In the genomic region with DNA sequence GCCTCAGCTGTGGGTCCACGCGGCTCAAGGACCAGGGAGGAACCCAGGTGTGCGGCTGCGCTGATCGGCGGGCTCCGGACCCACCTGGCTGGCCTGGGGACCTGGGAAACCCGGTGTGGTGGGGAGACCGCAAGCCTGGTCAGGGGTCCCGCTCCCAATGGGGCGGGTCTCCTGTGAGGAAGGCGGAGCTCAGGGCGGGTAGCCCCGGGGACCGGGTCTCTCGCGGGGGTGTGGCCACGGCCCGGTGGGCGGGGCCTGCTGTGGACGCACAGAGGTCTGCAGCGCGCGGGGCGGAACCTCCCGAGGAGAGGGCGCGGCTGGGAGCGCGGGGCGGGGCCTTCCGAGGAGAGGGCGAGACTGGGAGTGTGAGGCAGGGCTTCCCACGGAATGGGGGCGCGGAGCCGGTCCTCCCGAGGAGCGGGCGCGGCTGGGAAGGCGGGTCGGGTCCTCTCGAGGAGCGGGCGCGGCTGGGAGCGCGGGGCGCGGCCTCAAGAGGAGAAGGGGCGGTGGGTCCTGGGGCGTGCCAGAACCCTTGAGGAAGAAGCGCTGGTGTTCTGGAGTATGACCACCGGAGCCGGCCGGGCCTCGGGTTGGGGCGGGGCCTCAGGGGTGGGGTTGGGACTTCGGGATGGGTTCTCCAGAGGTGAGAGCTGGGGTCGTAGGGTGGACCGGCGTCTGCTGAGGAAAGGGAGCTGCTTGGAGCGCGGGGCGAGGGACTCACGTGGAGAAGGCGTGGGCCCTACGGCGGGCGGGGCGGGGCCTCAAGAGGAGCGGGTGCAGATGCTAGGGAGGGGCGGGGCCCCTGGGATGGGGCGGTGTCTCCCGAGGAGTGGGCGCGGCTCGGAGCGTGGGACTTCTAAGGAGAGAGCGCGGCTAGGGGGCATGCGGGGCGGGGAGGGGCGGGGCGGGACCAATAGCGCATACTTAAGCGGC, we compare ENCODE assay signal across 8 cellular contexts. TPM values are rescaled to one million over a fixed set of nuclear protein-coding genes. Genes with fewer than 3 reads are reported as not detected.
A peak's percentile ranks its signal among the peaks of the same experiment; 100 is the strongest.
DNase-seq lines count a peak whose midpoint lies in the region; ATAC-seq, FAIRE-seq and TF ChIP-seq lines count a peak whose summit lies in the region.

No MANE protein-coding gene starts in this region.

- H3K36me3 ChIP-seq in K562 (ENCODE audit: control insufficient read depth, insufficient read depth, low read length), result no peaks in the 10 kb centered on the region
- H3K36me3 ChIP-seq in iPS-18a (ENCODE audit: control insufficient read depth, low read depth, low read length), result no peaks in the 10 kb centered on the region
- no peaks in the 10 kb centered on the region for H3K36me3 ChIP-seq in skeletal muscle tissue (ENCODE audit: control insufficient read depth in 3 of 3, insufficient read depth in 3 of 3, low read length in 3 of 3)

- H3K27me3 ChIP-seq in K562 (ENCODE audit: control insufficient read depth in 2 of 2, insufficient read depth in 2 of 2, low read length in 2 of 2), result peaks cover 58 to 85% of the 10 kb centered on the region in 2 experiments
- H3K27me3 ChIP-seq in iPS-18a (ENCODE audit: control insufficient read depth, insufficient read depth, low read length), result peaks cover 47% of the 10 kb centered on the region
- peaks cover 19 to 23% (median 19%) of the 10 kb centered on the region in 3 donors for H3K27me3 ChIP-seq in skeletal muscle tissue (ENCODE audit: control insufficient read depth in 3 of 3, insufficient read depth in 3 of 3, low read length in 3 of 3)

- TF ChIP-seq POLR2A in K562 (conservative IDR thresholded peaks at IDR 0.05), result no peak

- FAIRE-seq in K562 (lab: Jason Lieb, UNC), result peak; percentile 87

- H3K9me3 ChIP-seq in K562 (replicated peaks; ENCODE audit: control insufficient read depth, insufficient read depth, low read depth, low read length) (no peaks in the 10 kb centered on the region), iPS-18a (ENCODE audit: control insufficient read depth, low read depth, low read length) (no peaks in the 10 kb centered on the region), skeletal muscle tissue (ENCODE audit: control insufficient read depth in 3 of 3, low read length in 3 of 3) (no peaks in the 10 kb centered on the region)

- TF ChIP-seq RAD21 in K562 (CRISPR knock-in tag; conservative IDR thresholded peaks at IDR 0.05 in 1 of 2, IDR thresholded peaks at IDR 0.05 in 1 of 2), result no peak

- H3K9ac ChIP-seq in K562 (ENCODE audit: insufficient read depth in 1 of 2, low read depth in 2 of 2, low read length in 2 of 2) (peak overlapping the region; percentile 1 to 89; a peak in 3 of 4 replicates), iPS-18a (ENCODE audit: low read length) (peak overlapping the region; percentile 32), skeletal muscle tissue (ENCODE audit: low read depth in 1 of 3, low read length in 3 of 3) (no peak overlapping the region)

- H3K4me3 ChIP-seq in K562 (peak overlapping the region; percentile 55), iPS-18a (ENCODE audit: low read length) (peak overlapping the region; percentile 53), skeletal muscle tissue (ENCODE audit: low read length in 3 of 3) (peak overlapping the region in 2 of 3 donors; percentile 60 to 65)

- peaks cover 8% of the 10 kb centered on the region for H3K9me1 ChIP-seq in K562 (ENCODE audit: control insufficient read depth, insufficient read depth, low read length)

- H3K27ac ChIP-seq in K562 (ENCODE audit: extremely low read depth, low read depth, low read length) (no peak overlapping the region), iPS-18a (ENCODE audit: low read length) (no peak overlapping the region), skeletal muscle tissue (ENCODE audit: low read depth, low read length) (no peak overlapping the region)

- ATAC-seq in K562 (peak; percentile 97), GM21619 (IDR thresholded peaks at IDR 0.05; ENCODE audit: unreplicated experiment) (no peak)

- no peak for TF ChIP-seq EP300 in K562 (IDR thresholded peaks at IDR 0.05; ENCODE audit: low read length)

- in situ Hi-C loops in K562 (cut with MboI), result no loop called here

- peak in 1 of 3 experiments; percentile 9; a peak in 1 of 6 replicates for TF ChIP-seq CTCF in K562 (IDR thresholded peaks at IDR 0.05 in 2 of 3, conservative IDR thresholded peaks at IDR 0.05 in 1 of 3; ENCODE audit: insufficient read depth in 2 of 3, low read depth in 1 of 3, low read length in 3 of 3)

- peak overlapping the region; percentile 94 for H2AFZ ChIP-seq in K562 (ENCODE audit: low read depth, low read length)

- POLR2A ChIA-PET in K562 (lab: Yijun Ruan, JAX), result interaction anchor here (0.6 to 2.1 kb wide), 4 partner anchors 9 to 227 kb away, joined by 3 to 7 read pairs (median 3); partner anchors contain the start of gene DGCR6L

- DNase-seq in COR-L47 (lab: John Stamatoyannopoulos, UW) (peak; percentile 68), HCEC 1CT (peak; percentile 51), NCI-H187 (lab: John Stamatoyannopoulos, UW) (peak; percentile 60 to 76), UCSD-AML1 (lab: John Stamatoyannopoulos, UW; ENCODE audit: unreplicated experiment) (peak; percentile 91), K562 (ENCODE audit: extremely low read depth in 1 of 4, low spot score in 3 of 4) (peak; percentile 99 to 100 (median 100))

- peaks cover 33% of the 10 kb centered on the region for H4K20me1 ChIP-seq in K562 (replicated peaks; ENCODE audit: control insufficient read depth, insufficient read depth, low read length)

- H3K4me2 ChIP-seq in K562 (ENCODE audit: insufficient read depth, low read length), result peak overlapping the region; percentile 92

- WGBS in K562 (ENCODE audit: insufficient coverage, low coverage, missing lambda C conversion rate), result 3% methylated on average over 88 of the region's 88 CpGs

- H3K4me1 ChIP-seq in K562 (replicated peaks in 1 of 2; ENCODE audit: control insufficient read depth in 2 of 2, insufficient read depth in 2 of 2, low read length in 2 of 2) (peaks cover 8 to 30% of the 10 kb centered on the region in 2 experiments), iPS-18a (ENCODE audit: control insufficient read depth, low read depth, low read length) (no peaks in the 10 kb centered on the region), skeletal muscle tissue (ENCODE audit: control insufficient read depth in 3 of 3, insufficient read depth in 3 of 3, low read length in 3 of 3) (peaks cover 4 to 6% (median 6%) of the 10 kb centered on the region in 3 donors)

- H3K79me2 ChIP-seq in K562 (ENCODE audit: control insufficient read depth, insufficient read depth, low read length), result no peaks in the 10 kb centered on the region

- CTCF ChIA-PET in K562 (lab: Yijun Ruan, JAX; ENCODE audit: low intra/inter-chr PET ratio), result interaction anchor here (0.7 kb wide), 2 partner anchors 13 to 184 kb away, joined by 3 read pairs; no protein-coding TSS in a partner anchor

- no TSS peak for BruUV-seq in K562 (replicated peaks; lab: Mats Ljungman, UMichigan)

- intact Hi-C loops in K562 (cut with micrococcal nuclease), result loop anchor here (5.0 to 10.0 kb wide), 2 partner anchors 158 to 324 kb away; no protein-coding TSS in a partner anchor

TF ChIP-seq in K562, 482 proteins besides CTCF, POLR2A, EP300 and RAD21 (continues in another document):
- no peak for TF ChIP-seq NFIC (IDR thresholded peaks at IDR 0.05)
- TF ChIP-seq ZNF79 (CRISPR knock-in tag; IDR thresholded peaks at IDR 0.05; ENCODE audit: low read depth), result no peak
- 0 out of 2 replicates have a peak, but pooled peaks have one; percentile 10 for TF ChIP-seq ZNF133 (CRISPR knock-in tag; IDR thresholded peaks at IDR 0.05)
- peak; percentile 58; the same call in 1 of the 2 replicates for TF ChIP-seq ZNF12 (CRISPR knock-in tag; IDR thresholded peaks at IDR 0.05)
- TF ChIP-seq CCNT2 (IDR thresholded peaks at IDR 0.05; ENCODE audit: borderline replicate concordance, extremely low read depth, insufficient read length, low read depth, low read length), result peak; percentile 66

RNA-seq across cellular contexts. Expression of gene DGCR6L, which starts 20.8 kb away (rescaled TPM):
- total RNA-seq in K562 (2011; cell fraction: chromatin; rRNA removed; ENCODE audit: low replicate concordance), result 5.8 and 25.8 TPM in 2 replicates
- total RNA-seq in K562 (2011; cell fraction: nucleolus; rRNA removed), result 37.9 and 39.6 TPM in 2 replicates
- 19.9 and 28.5 TPM in 2 replicates for total RNA-seq in K562 (2011; cell fraction: nucleoplasm; rRNA removed)
- 151 and 163 TPM in 2 replicates for total RNA-seq in K562 (2014; rRNA removed)
- 14.1 and 20.0 TPM in 2 replicates for total RNA-seq in K562 (2014; rRNA removed; fragmentation: Illumina TruSeq; extraction: Trizol)
- total RNA-seq in K562 (2015; rRNA removed; fragmentation: Illumina TruSeq; extraction: Trizol), result 78.1 and 78.6 TPM in 2 replicates
- total RNA-seq in K562 (2021), result 95.3 and 101 TPM in 2 replicates
- 51.0 and 88.0 TPM in 2 replicates for polyA plus RNA-seq in K562 (2011; rRNA removed)
- polyA plus RNA-seq in K562 (2011; cell fraction: cytosol; rRNA removed), result 116 and 204 TPM in 2 replicates
- polyA plus RNA-seq in K562 (2011; cell fraction: nucleus; rRNA removed), result 72.9 and 95.1 TPM in 2 replicates
- 80.6 and 161 TPM in 2 replicates for polyA plus RNA-seq in K562 (2012)
- polyA plus RNA-seq in K562 (2014; fragmentation: Illumina TruSeq; extraction: Trizol), result 40.4 and 66.5 TPM in 2 replicates
- polyA plus RNA-seq in K562 (2014; fragmentation: Nextera tagmentation; extraction: Ambion mirVana), result 1 to 10 TPM; 3.6 to 8.1 TPM
- 113 and 117 TPM in 2 replicates for polyA plus RNA-seq in K562 (2014; rRNA removed)
- 14.8 and 17.4 TPM in 2 replicates for polyA minus RNA-seq in K562 (2011; rRNA and poly(A)+ RNA removed)
- polyA minus RNA-seq in K562 (2011; cell fraction: cytosol; rRNA and poly(A)+ RNA removed), result 35.4 and 39.9 TPM in 2 replicates
- 29.2 and 43.1 TPM in 2 replicates for polyA minus RNA-seq in K562 (2011; cell fraction: nucleus; rRNA and poly(A)+ RNA removed)
- 38.6 TPM for total RNA-seq in skeletal muscle tissue

RNA-seq across cellular contexts. Expression of gene RTN4R, which starts 31.0 kb away (rescaled TPM):
- 0.62 and 4.8 TPM in 2 replicates for total RNA-seq in K562 (2011; cell fraction: chromatin; rRNA removed; ENCODE audit: low replicate concordance)
- 7.4 and 9.8 TPM in 2 replicates for total RNA-seq in K562 (2011; cell fraction: nucleolus; rRNA removed)
- 3.2 and 3.7 TPM in 2 replicates for total RNA-seq in K562 (2011; cell fraction: nucleoplasm; rRNA removed)
- total RNA-seq in K562 (2014; rRNA removed), result 1.5 and 2.3 TPM in 2 replicates
- not detected in 2 replicates for total RNA-seq in K562 (2014; rRNA removed; fragmentation: Illumina TruSeq; extraction: Trizol)
- total RNA-seq in K562 (2015; rRNA removed; fragmentation: Illumina TruSeq; extraction: Trizol), result 0.41 and 0.43 TPM in 2 replicates
- 2.8 and 3.0 TPM in 2 replicates for total RNA-seq in K562 (2021)
- polyA plus RNA-seq in K562 (2011; rRNA removed), result 1.3 and 4.4 TPM in 2 replicates
- polyA plus RNA-seq in K562 (2011; cell fraction: cytosol; rRNA removed), result 5.9 and 9.9 TPM in 2 replicates
- 2.9 and 3.5 TPM in 2 replicates for polyA plus RNA-seq in K562 (2011; cell fraction: nucleus; rRNA removed)
- polyA plus RNA-seq in K562 (2012), result 2.9 and 4.6 TPM in 2 replicates
- polyA plus RNA-seq in K562 (2014; fragmentation: Illumina TruSeq; extraction: Trizol), result 0.46 TPM in 1 of 2 replicates, not detected in the other
- polyA plus RNA-seq in K562 (2014; fragmentation: Nextera tagmentation; extraction: Ambion mirVana), result under 1 TPM in 1 of 2 experiments, not detected in 1; 0.04 TPM
- 1.2 and 2.3 TPM in 2 replicates for polyA plus RNA-seq in K562 (2014; rRNA removed)
- polyA minus RNA-seq in K562 (2011; rRNA and poly(A)+ RNA removed), result 1.0 and 1.5 TPM in 2 replicates
- polyA minus RNA-seq in K562 (2011; cell fraction: cytosol; rRNA and poly(A)+ RNA removed), result 5.1 and 13.6 TPM in 2 replicates
- polyA minus RNA-seq in K562 (2011; cell fraction: nucleus; rRNA and poly(A)+ RNA removed), result 0.40 and 1.3 TPM in 2 replicates
- total RNA-seq in skeletal muscle tissue, result 2.6 TPM

Comparison
In these comparisons a context has a peak if more than half of its experiments do, and no peak if none do; other contexts are left out.
1. H3K9ac ChIP-seq: peak in K562 (2 of 2) and iPS-18a (single experiment); none in skeletal muscle tissue (0 of 3).
2. Peak in every context shown above with its lines, with median percentiles within 50 percentile points of each other: DNase-seq and H3K4me3 ChIP-seq.